In the genomic region with DNA sequence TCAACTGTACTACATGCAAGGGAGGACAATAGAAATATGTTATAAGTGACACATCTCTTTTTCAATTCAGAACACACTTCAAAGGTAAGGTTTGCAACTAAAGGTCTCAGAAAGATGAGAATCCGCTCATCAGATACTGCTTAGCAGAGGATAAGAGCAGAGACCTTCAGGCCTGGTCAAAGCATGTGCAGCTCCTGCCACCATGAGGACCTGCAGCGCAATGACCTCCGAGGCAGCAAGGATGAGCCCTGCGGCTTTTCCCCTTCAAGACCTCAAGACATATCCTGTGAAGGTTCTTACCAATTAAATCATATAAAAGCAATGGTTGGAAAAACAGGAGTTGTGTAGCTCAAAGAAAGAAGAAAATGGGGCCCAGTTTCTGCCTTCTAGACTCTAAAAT, we compare ENCODE assay signal across 10 cellular contexts.
DNase-seq lines count a peak whose midpoint lies in the region; ATAC-seq and TF ChIP-seq lines count a peak whose summit lies in the region.
"Had no signal": no experiment of that assay in that cellular context is flagged by ENCODE, and none has a peak within 500 bp of the region (broad histone marks: within the 10 kb centered on the region; RNA-seq: fewer than 3 reads in every experiment).

No MANE protein-coding gene starts in this region.

- H3K4me3 Mint-ChIP-seq in stimulated activated naive CD8-positive, alpha-beta T cell treated with anti-CD3 and anti-CD28 coated beads, Interleukin-15, amount 100 ng/mL, for 72 hours: no peak overlapping the region

- H3K4me2 ChIP-seq in osteoblast (ENCODE audit: insufficient read depth, low read length): no peak overlapping the region

- no peak overlapping the region for H3K27ac ChIP-seq in osteoblast (ENCODE audit: low read depth, low read length)

- no peak overlapping the region for H3K4me3 ChIP-seq in HFF-Myc (replicated peaks; ENCODE audit: low read depth, low read length)
- H3K4me3 ChIP-seq in osteoblast (ENCODE audit: insufficient read depth, low read length): no peak overlapping the region

- H3K36me3 ChIP-seq in osteoblast (ENCODE audit: insufficient read depth, low read length): no peaks in the 10 kb centered on the region

- H3K79me2 ChIP-seq in osteoblast (ENCODE audit: insufficient read depth, low read length): no peaks in the 10 kb centered on the region

- peaks cover 4 to 7% of the 10 kb centered on the region in 2 donors for H3K9me3 Mint-ChIP-seq in stimulated activated naive CD8-positive, alpha-beta T cell treated with anti-CD3 and anti-CD28 coated beads, Interleukin-15, amount 100 ng/mL, for 72 hours

- DNase-seq in DMS53 treated with DMSO at 0.1 percent for 48 hours (lab: John Stamatoyannopoulos, UW; ENCODE audit: unreplicated experiment) (peak; percentile 11), HFF-Myc (ENCODE audit: extremely low read depth, low read depth) (no peak), RKO (ENCODE audit: low spot score) (peak; percentile 27), iPS-NIHi7 (ENCODE audit: extremely low spot score) (peak; percentile 72), osteoblast (ENCODE audit: insufficient read length, low spot score, missing footprints) (no peak)
- no peak for DNase-seq in stimulated activated CD4-positive, alpha-beta T cell treated with anti-CD3 and anti-CD28 coated beads, Interleukin-15, amount 100 ng/mL, for 24 hours
- no peak for DNase-seq in stimulated activated naive CD8-positive, alpha-beta T cell treated with anti-CD3 and anti-CD28 coated beads, Interleukin-15, amount 100 ng/mL, for 72 hours
- DNase-seq: effector memory CD4-positive, alpha-beta T cell; stimulated activated CD4-positive, alpha-beta T cell treated with anti-CD3 and anti-CD28 coated beads, Interleukin-4, amount 100 ng/mL, for 4 hours had no signal

- no peak overlapping the region for H3K27ac Mint-ChIP-seq in stimulated activated naive CD8-positive, alpha-beta T cell treated with anti-CD3 and anti-CD28 coated beads, Interleukin-15, amount 100 ng/mL, for 72 hours

- H3K27me3 Mint-ChIP-seq in stimulated activated naive CD8-positive, alpha-beta T cell treated with anti-CD3 and anti-CD28 coated beads, Interleukin-15, amount 100 ng/mL, for 72 hours: no peaks in the 10 kb centered on the region

- H3K4me1 Mint-ChIP-seq in stimulated activated naive CD8-positive, alpha-beta T cell treated with anti-CD3 and anti-CD28 coated beads, Interleukin-15, amount 100 ng/mL, for 72 hours: no peaks in the 10 kb centered on the region

- ATAC-seq in GM18520 (IDR thresholded peaks at IDR 0.05; ENCODE audit: unreplicated experiment): no peak
- no peak for ATAC-seq in stimulated activated naive CD8-positive, alpha-beta T cell treated with anti-CD3 and anti-CD28 coated beads, Interleukin-15, amount 100 ng/mL, for 72 hours

- no peaks in the 10 kb centered on the region for H3K4me1 ChIP-seq in osteoblast (ENCODE audit: insufficient read depth, low read length)

- H3K9me3 ChIP-seq in osteoblast (ENCODE audit: low read depth, low read length): no peaks in the 10 kb centered on the region

- H3K27me3 ChIP-seq in osteoblast (ENCODE audit: insufficient read depth, low read length): no peaks in the 10 kb centered on the region

- TF ChIP-seq CTCF in HFF-Myc (IDR thresholded peaks at IDR 0.05; ENCODE audit: low read depth, low read length, missing control alignments): peak; percentile 20
- TF ChIP-seq CTCF in osteoblast (IDR thresholded peaks at IDR 0.05; ENCODE audit: extremely low read depth, low read depth, low read length): no peak

- H4K20me1 ChIP-seq in osteoblast (ENCODE audit: insufficient read depth, low read length): no peaks in the 10 kb centered on the region

- H2AFZ ChIP-seq in osteoblast (ENCODE audit: low read length): no peak overlapping the region

Comparison
In these comparisons a context has a peak if more than half of its experiments do, and no peak if none do; other contexts are left out.
1. DNase-seq: peak in DMS53 treated with DMSO at 0.1 percent for 48 hours (single experiment), RKO (single experiment) and iPS-NIHi7 (single experiment); none in HFF-Myc (single experiment), osteoblast (single experiment), stimulated activated CD4-positive, alpha-beta T cell treated with anti-CD3 and anti-CD28 coated beads, Interleukin-15, amount 100 ng/mL, for 24 hours (single experiment) and stimulated activated naive CD8-positive, alpha-beta T cell treated with anti-CD3 and anti-CD28 coated beads, Interleukin-15, amount 100 ng/mL, for 72 hours (0 of 2).